In genomic region chr15:67303490-67304363, GRCh38 we compare ENCODE assay signal across 8 cellular contexts. TPM values are rescaled to one million over a fixed set of nuclear protein-coding genes. Genes with fewer than 3 reads are reported as not detected.
A peak's percentile ranks its signal among the peaks of the same experiment; 100 is the strongest.
DNase-seq lines count a peak whose midpoint lies in the region; ATAC-seq and TF ChIP-seq lines count a peak whose summit lies in the region.

No MANE protein-coding gene starts in this region.

- no peaks in the 10 kb centered on the region for H3K4me1 Mint-ChIP-seq in activated naive CD4-positive, alpha-beta T cell treated with anti-CD3 and anti-CD28 coated beads, Interleukin-2, amount 10 ng/mL, durations not matched to agents 7 days and 5 days

- intact Hi-C loops in adrenal gland (cut with DNase I) = loop anchor here (5.0 to 10.0 kb wide), 2 partner anchors 359 to 361 kb away; no protein-coding TSS in a partner anchor

- peak; percentile 38 for DNase-seq in activated naive CD4-positive, alpha-beta T cell treated with anti-CD3 and anti-CD28 coated beads, Interleukin-2, amount 10 ng/mL, durations not matched to agents 7 days and 5 days
- no peak for DNase-seq in activated naive CD4-positive, alpha-beta T cell (lab: John Stamatoyannopoulos, UW)
- DNase-seq in NAMALWA (ENCODE audit: low spot score) (peak; percentile 50), adrenal gland (peak in 3 of 7 donors; percentile 7 to 16 (median 13)), kidney glomerular epithelial cell (lab: John Stamatoyannopoulos, UW) (peak; percentile 21), KG1 (lab: John Stamatoyannopoulos, UW) (no peak), GF-D8 (lab: John Stamatoyannopoulos, UW) (no peak)

- no peaks in the 10 kb centered on the region for H3K9me3 Mint-ChIP-seq in activated naive CD4-positive, alpha-beta T cell treated with anti-CD3 and anti-CD28 coated beads, Interleukin-2, amount 10 ng/mL, durations not matched to agents 7 days and 5 days

- H3K27ac ChIP-seq in adrenal gland = no peak overlapping the region

- H3K27ac Mint-ChIP-seq in activated naive CD4-positive, alpha-beta T cell treated with anti-CD3 and anti-CD28 coated beads, Interleukin-2, amount 10 ng/mL, durations not matched to agents 7 days and 5 days = no peak overlapping the region

- TF ChIP-seq CTCF in adrenal gland (IDR thresholded peaks at IDR 0.05) = peak; percentile 13 to 65 (median 56)

- 69 to 74% (median 71%) methylated on average over 4 of the region's 4 CpGs for WGBS in adrenal gland, 4 donors

- peaks cover 0 to 5% (median 0%) of the 10 kb centered on the region in 3 donors for H3K9me3 ChIP-seq in adrenal gland (replicated peaks in 1 of 3)

- no peak for ATAC-seq in GM19324 (IDR thresholded peaks at IDR 0.05; ENCODE audit: low FRiP score, unreplicated experiment)

- H3K4me3 Mint-ChIP-seq in activated naive CD4-positive, alpha-beta T cell treated with anti-CD3 and anti-CD28 coated beads, Interleukin-2, amount 10 ng/mL, durations not matched to agents 7 days and 5 days = no peak overlapping the region

- H3K27me3 ChIP-seq in adrenal gland = no peaks in the 10 kb centered on the region

- H3K36me3 Mint-ChIP-seq in activated naive CD4-positive, alpha-beta T cell treated with anti-CD3 and anti-CD28 coated beads, Interleukin-2, amount 10 ng/mL, durations not matched to agents 7 days and 5 days = no peaks in the 10 kb centered on the region

- H3K36me3 ChIP-seq in adrenal gland (replicated peaks in 1 of 2) = no peaks in the 10 kb centered on the region

- H3K4me1 ChIP-seq in adrenal gland (replicated peaks in 1 of 2) = no peaks in the 10 kb centered on the region

- H3K4me3 ChIP-seq in adrenal gland = no peak overlapping the region

- H3K27me3 Mint-ChIP-seq in activated naive CD4-positive, alpha-beta T cell treated with anti-CD3 and anti-CD28 coated beads, Interleukin-2, amount 10 ng/mL, durations not matched to agents 7 days and 5 days = peaks cover 3% of the 10 kb centered on the region

- CTCF ChIA-PET in activated naive CD4-positive, alpha-beta T cell treated with anti-CD3 and anti-CD28 coated beads, Interleukin-2, amount 10 ng/mL, durations not matched to agents 7 days and 5 days (lab: Charles Lee) = interaction anchor here (0.5 to 3.9 kb wide), 11 partner anchors 9 to 458 kb away, joined by 3 to 63 read pairs (median 3); no protein-coding TSS in a partner anchor

- no peak for TF ChIP-seq POLR2A in adrenal gland (IDR thresholded peaks at IDR 0.05)

RNA-seq across cellular contexts. Expression of gene IQCH, which starts 49.1 kb away (rescaled TPM):
- total RNA-seq in adrenal gland = 1 to 10 TPM in 7 of 8 donors, under 1 TPM in 1; 0.93 to 7.3 (median 2.9) TPM
- polyA plus RNA-seq in adrenal gland = 1 to 10 TPM in 1 of 3 donors, under 1 TPM in 2; 0.67 to 2.9 (median 0.97) TPM

RNA-seq across cellular contexts. Expression of gene AAGAB, which starts 49.3 kb away (rescaled TPM):
- 10 to 100 TPM; 20.1 to 47.6 (median 29.2) TPM for total RNA-seq in adrenal gland
- 10 to 100 TPM; 12.4 to 63.7 (median 13.3) TPM for polyA plus RNA-seq in adrenal gland

Comparison
In these comparisons a context has a peak if more than half of its experiments do, and no peak if none do; other contexts are left out.
1. DNase-seq: peak in activated naive CD4-positive, alpha-beta T cell treated with anti-CD3 and anti-CD28 coated beads, Interleukin-2, amount 10 ng/mL, durations not matched to agents 7 days and 5 days (single experiment), NAMALWA (single experiment) and kidney glomerular epithelial cell (single experiment); none in activated naive CD4-positive, alpha-beta T cell (0 of 4), KG1 (single experiment) and GF-D8 (single experiment).